In the genomic region with DNA sequence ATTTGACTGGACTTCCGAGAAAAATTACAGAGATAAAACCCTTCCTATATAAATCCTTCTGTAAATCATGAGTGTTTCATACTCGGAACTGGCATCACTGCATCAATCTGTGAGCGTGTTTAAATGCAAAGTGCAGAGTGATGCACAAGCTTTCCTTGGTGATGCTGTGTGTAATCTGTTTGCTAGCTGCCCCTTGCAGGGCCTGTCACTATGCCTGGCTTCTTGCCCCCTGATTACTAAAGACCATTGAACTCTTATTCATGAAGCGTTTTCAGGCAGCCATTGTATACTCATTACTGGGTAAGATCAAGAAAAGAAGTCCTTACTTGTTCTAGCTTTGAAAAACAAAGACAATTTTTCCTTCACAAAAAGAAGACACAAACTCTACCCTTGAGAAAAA, we compare ENCODE assay signal across 16 cellular contexts.
DNase-seq lines count a peak whose midpoint lies in the region; ATAC-seq and TF ChIP-seq lines count a peak whose summit lies in the region.
"Had no signal": no experiment of that assay in that cellular context is flagged by ENCODE, and none has a peak within 500 bp of the region (broad histone marks: within the 10 kb centered on the region; RNA-seq: fewer than 3 reads in every experiment).

No MANE protein-coding gene starts in this region.

- no peaks in the 10 kb centered on the region for H3K36me3 ChIP-seq in neural progenitor cell
- H3K36me3 ChIP-seq: BE2C had no signal

- no peak overlapping the region for H3K27ac ChIP-seq in neural progenitor cell
- H3K27ac ChIP-seq: C4-2B had no signal

- intact Hi-C loops in head of caudate nucleus (cut with DNase I) = no loop called here

- no peaks in the 10 kb centered on the region for H3K79me2 ChIP-seq in neural progenitor cell (ENCODE audit: low read depth)

- DNase-seq in head of caudate nucleus (peak in 24 of 42 donors; percentile 17 to 72 (median 46)), neural progenitor cell (ENCODE audit: low spot score) (peak; percentile 33), RPMI8226 (no peak)
- no peak for DNase-seq in activated CD4-positive, alpha-beta T cell treated with anti-CD3 and anti-CD28 coated beads for 1 hour
- DNase-seq: BE2C; CD4-positive, alpha-beta memory T cell; DMS153; DMS79 treated with DMSO at 0.1 percent for 48 hours; EL; HCEC 1CT; HFFc6 had no signal

- no peak overlapping the region for H3K9ac ChIP-seq in neural progenitor cell

- peaks cover 11% of the 10 kb centered on the region for H3K4me1 Mint-ChIP-seq in brain
- H3K4me1 Mint-ChIP-seq in neural progenitor cell = peaks cover 5% of the 10 kb centered on the region
- H3K4me1 Mint-ChIP-seq: CD4-positive, alpha-beta memory T cell; IgD-negative memory B cell had no signal

- no peaks in the 10 kb centered on the region for H3K9me3 ChIP-seq in neural progenitor cell (ENCODE audit: low read depth)
- H3K9me3 ChIP-seq: BE2C had no signal

- H4K20me1 ChIP-seq in neural progenitor cell (ENCODE audit: low read depth) = no peaks in the 10 kb centered on the region

- H3K4me3 ChIP-seq in neural progenitor cell = no peak overlapping the region

- peaks cover 18% of the 10 kb centered on the region for H3K4me1 ChIP-seq in neural progenitor cell
- H3K4me1 ChIP-seq: BE2C had no signal

- H2AFZ ChIP-seq in neural progenitor cell (replicated peaks) = peak overlapping the region; percentile 10

- no peaks in the 10 kb centered on the region for H3K36me3 Mint-ChIP-seq in brain
- H3K36me3 Mint-ChIP-seq in neural progenitor cell = no peaks in the 10 kb centered on the region
- H3K36me3 Mint-ChIP-seq: CD4-positive, alpha-beta memory T cell; IgD-negative memory B cell had no signal

- TF ChIP-seq CTCF in brain (conservative IDR thresholded peaks at IDR 0.05) = no peak
- TF ChIP-seq CTCF in neural progenitor cell (IDR thresholded peaks at IDR 0.05) = no peak

- H3K4me2 ChIP-seq in neural progenitor cell = peak overlapping the region; percentile 63

- ATAC-seq in GM19463 (IDR thresholded peaks at IDR 0.05; ENCODE audit: unreplicated experiment) (no peak), GM21529 (IDR thresholded peaks at IDR 0.05; ENCODE audit: unreplicated experiment) (no peak)

- no peaks in the 10 kb centered on the region for H3F3A ChIP-seq in neural progenitor cell (ENCODE audit: low read depth)

- H3K9me3 Mint-ChIP-seq in brain = no peaks in the 10 kb centered on the region
- no peaks in the 10 kb centered on the region for H3K9me3 Mint-ChIP-seq in neural progenitor cell
- H3K9me3 Mint-ChIP-seq: IgD-negative memory B cell had no signal

- H3K27me3 Mint-ChIP-seq in brain (peaks cover 4% of the 10 kb centered on the region), neural progenitor cell (ENCODE audit: insufficient read depth, low read depth) (peaks cover 3% of the 10 kb centered on the region)

- H3K4me3 Mint-ChIP-seq in brain (peak overlapping the region in 1 of 5 experiments; percentile 40), neural progenitor cell (no peak overlapping the region)
- H3K4me3 Mint-ChIP-seq: CD4-positive, alpha-beta memory T cell; HFFc6; IgD-negative memory B cell had no signal

- H3K27me3 ChIP-seq in neural progenitor cell = no peaks in the 10 kb centered on the region
- H3K27me3 ChIP-seq: BE2C had no signal

- H3K27ac Mint-ChIP-seq in brain (peak overlapping the region in 3 of 5 experiments; percentile 32 to 81 (median 36)), neural progenitor cell (no peak overlapping the region)
- H3K27ac Mint-ChIP-seq: CD4-positive, alpha-beta memory T cell; HFFc6; IgD-negative memory B cell had no signal

Comparison
In these comparisons a context has a peak if more than half of its experiments do, and no peak if none do; other contexts are left out.
1. DNase-seq: peak in head of caudate nucleus (24 of 42) and neural progenitor cell (single experiment); none in activated CD4-positive, alpha-beta T cell treated with anti-CD3 and anti-CD28 coated beads for 1 hour (single experiment) and RPMI8226 (single experiment).